12 cellular contexts compared by ENCODE assay signal in genomic region chr6:105592329-105592728, GRCh38.
DNase-seq lines count a peak whose midpoint lies in the region; ATAC-seq and TF ChIP-seq lines count a peak whose summit lies in the region.
"Had no signal": no experiment of that assay in that cellular context is flagged by ENCODE, and none has a peak within 500 bp of the region (broad histone marks: within the 10 kb centered on the region; RNA-seq: fewer than 3 reads in every experiment).

No MANE protein-coding gene starts in this region.

- no TSS peak for BruUV-seq in MCF 10A (replicated peaks; lab: Mats Ljungman, UMichigan)

- CTCF ChIA-PET in MCF 10A (lab: Yijun Ruan, JAX): interaction anchor here (0.5 to 0.7 kb wide), 2 partner anchors 11 to 72 kb away, joined by 3 read pairs; no protein-coding TSS in a partner anchor

- H3K9me3 ChIP-seq in breast epithelium (no peaks in the 10 kb centered on the region), SJSA1 (replicated peaks) (no peaks in the 10 kb centered on the region)

- H3K36me3 Mint-ChIP-seq in MCF 10A (ENCODE audit: insufficient read depth, unreplicated experiment) (no peaks in the 10 kb centered on the region), type B pancreatic cell (no peaks in the 10 kb centered on the region)
- H3K36me3 Mint-ChIP-seq: activated naive CD8-positive, alpha-beta T cell had no signal

- H3K4me3 Mint-ChIP-seq in MCF 10A (ENCODE audit: unreplicated experiment): peak overlapping the region; percentile 2
- no peak overlapping the region for H3K4me3 Mint-ChIP-seq in type B pancreatic cell
- H3K4me3 Mint-ChIP-seq: activated CD4-positive, alpha-beta T cell treated with anti-CD3 and anti-CD28 coated beads for 36 hours; activated naive CD8-positive, alpha-beta T cell had no signal

- H3K27me3 Mint-ChIP-seq in MCF 10A (ENCODE audit: insufficient read depth, unreplicated experiment) (no peaks in the 10 kb centered on the region), type B pancreatic cell (peaks cover 8% of the 10 kb centered on the region)
- H3K27me3 Mint-ChIP-seq: activated CD4-positive, alpha-beta T cell treated with anti-CD3 and anti-CD28 coated beads for 36 hours; activated naive CD8-positive, alpha-beta T cell had no signal

- H3K27ac Mint-ChIP-seq in MCF 10A (ENCODE audit: low read depth, unreplicated experiment): peak overlapping the region; percentile 43
- no peak overlapping the region for H3K27ac Mint-ChIP-seq in type B pancreatic cell
- H3K27ac Mint-ChIP-seq: activated CD4-positive, alpha-beta T cell treated with anti-CD3 and anti-CD28 coated beads for 36 hours; activated naive CD8-positive, alpha-beta T cell had no signal

- TF ChIP-seq CTCF in MCF 10A (IDR thresholded peaks at IDR 0.05; ENCODE audit: unreplicated experiment) (no peak), breast epithelium (IDR thresholded peaks at IDR 0.05) (no peak), fibroblast of the aortic adventitia (IDR thresholded peaks at IDR 0.05; ENCODE audit: insufficient read depth, low read length) (no peak), type B pancreatic cell (conservative IDR thresholded peaks at IDR 0.05) (no peak)

- H3K4me1 ChIP-seq in breast epithelium (peaks cover 0 to 5% of the 10 kb centered on the region in 2 donors), SJSA1 (replicated peaks) (peaks cover 73% of the 10 kb centered on the region)

- H3K27ac ChIP-seq in breast epithelium (peak overlapping the region in 1 of 2 donors; percentile 8), SJSA1 (peak overlapping the region; percentile 96)

- POLR2A ChIA-PET in MCF 10A (lab: Yijun Ruan, JAX): interaction anchor here (1.3 to 2.5 kb wide), 5 partner anchors 9 to 493 kb away, joined by 3 to 13 read pairs (median 6); no protein-coding TSS in a partner anchor

- H3K27me3 ChIP-seq in breast epithelium (no peaks in the 10 kb centered on the region), SJSA1 (replicated peaks) (no peaks in the 10 kb centered on the region)

- no peak for TF ChIP-seq POLR2A in breast epithelium (IDR thresholded peaks at IDR 0.05)

- H3K9me3 Mint-ChIP-seq in MCF 10A (ENCODE audit: unreplicated experiment): no peaks in the 10 kb centered on the region
- peaks cover 10% of the 10 kb centered on the region for H3K9me3 Mint-ChIP-seq in type B pancreatic cell

- ATAC-seq in HG03439 (IDR thresholded peaks at IDR 0.05; ENCODE audit: unreplicated experiment): no peak
- no peak for ATAC-seq in activated CD4-positive, CD25-positive, alpha-beta regulatory T cell treated with anti-CD3 and anti-CD28 coated beads, Interleukin-2, amount 50 U/mL, for 24 hours
- ATAC-seq: activated CD4-positive, alpha-beta T cell treated with anti-CD3 and anti-CD28 coated beads for 36 hours had no signal

- DNase-seq in MCF 10A (ENCODE audit: unreplicated experiment): peak; percentile 99
- DNase-seq in breast epithelium (ENCODE audit: low spot score in 2 of 2): no peak
- DNase-seq in SJSA1 (ENCODE audit: low read depth in 1 of 2, low spot score in 2 of 2): no peak
- DNase-seq in fibroblast of the aortic adventitia (ENCODE audit: low read depth): peak; percentile 93
- no peak for DNase-seq in type B pancreatic cell (ENCODE audit: extremely low spot score, unreplicated experiment)
- no peak for DNase-seq in foreskin melanocyte
- DNase-seq: activated CD4-positive, alpha-beta T cell treated with anti-CD3 and anti-CD28 coated beads for 36 hours; NCI-H345; SHP77 treated with DMSO at 0.1 percent for 48 hours had no signal

- H3K4me1 Mint-ChIP-seq in MCF 10A (ENCODE audit: insufficient read depth, unreplicated experiment) (peaks cover 63% of the 10 kb centered on the region), type B pancreatic cell (ENCODE audit: unreplicated experiment) (peaks cover 15% of the 10 kb centered on the region)

- no peaks in the 10 kb centered on the region for H3K36me3 ChIP-seq in breast epithelium
- H3K36me3 ChIP-seq in SJSA1: no peaks in the 10 kb centered on the region

- intact Hi-C loops in MCF 10A (cut with micrococcal nuclease) (no loop called here), breast epithelium (cut with DNase I; ENCODE audit: low total_unique reads) (no loop called here)

- H3K4me3 ChIP-seq in breast epithelium: no peak overlapping the region
- no peak overlapping the region for H3K4me3 ChIP-seq in SJSA1
- H3K4me3 ChIP-seq in fibroblast of the aortic adventitia (ENCODE audit: low read depth, low read length): no peak overlapping the region

Comparison
In these comparisons a context has a peak if more than half of its experiments do, and no peak if none do; other contexts are left out.
1. DNase-seq: peak in MCF 10A (single experiment) and fibroblast of the aortic adventitia (single experiment); none in breast epithelium (0 of 2), SJSA1 (0 of 2), type B pancreatic cell (single experiment) and foreskin melanocyte (single experiment).